Comparison of ENCODE assay signal across 8 cellular contexts in the genomic region with DNA sequence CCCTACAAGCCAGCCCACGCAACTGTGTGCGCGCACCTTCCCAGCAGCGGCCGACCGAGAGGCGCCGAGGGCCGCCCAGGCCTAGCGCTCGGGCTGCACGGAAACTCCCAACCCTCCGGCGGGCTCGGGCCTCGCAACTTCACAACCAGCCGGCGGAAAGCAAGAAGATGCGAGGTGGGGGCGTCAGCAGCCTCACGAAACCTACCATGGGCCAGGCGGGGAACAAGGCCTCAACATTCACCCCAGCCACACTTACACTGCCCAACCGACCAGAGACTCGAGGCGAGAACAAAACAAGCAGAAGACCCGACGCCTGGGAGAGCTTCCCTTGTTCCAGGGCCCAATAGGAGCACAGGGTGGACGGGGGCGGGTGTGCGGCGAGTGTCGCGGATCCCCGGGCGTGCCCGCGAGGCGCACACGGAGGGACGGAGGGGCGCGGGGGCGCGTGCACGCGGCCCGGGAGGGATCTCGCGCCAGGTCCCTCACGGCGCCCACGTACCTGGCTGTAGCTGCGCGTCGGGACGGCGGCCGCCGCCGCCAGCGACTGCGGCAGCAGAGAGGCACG. TPM values are rescaled to one million over a fixed set of nuclear protein-coding genes. Genes with fewer than 3 reads are reported as not detected.
A peak's percentile ranks its signal among the peaks of the same experiment; 100 is the strongest.
DNase-seq lines count a peak whose midpoint lies in the region; ATAC-seq, FAIRE-seq and TF ChIP-seq lines count a peak whose summit lies in the region.

No MANE protein-coding gene starts in this region.

- no peaks in the 10 kb centered on the region for H3K27me3 Mint-ChIP-seq in activated CD4-positive, alpha-beta T cell treated with anti-CD3 and anti-CD28 coated beads, Interleukin-2, amount 10 ng/mL, durations not matched to agents 7 days and 5 days

- no peaks in the 10 kb centered on the region for H3K27me3 ChIP-seq in HepG2 (ENCODE audit: control insufficient read depth in 1 of 2, insufficient read depth in 2 of 2, low read length in 2 of 2)

- H3K4me1 Mint-ChIP-seq in activated CD4-positive, alpha-beta T cell treated with anti-CD3 and anti-CD28 coated beads, Interleukin-2, amount 10 ng/mL, durations not matched to agents 7 days and 5 days = peaks cover 26% of the 10 kb centered on the region

- peaks cover 25% of the 10 kb centered on the region for H4K20me1 ChIP-seq in HepG2 (ENCODE audit: insufficient read depth, low read length)

- H3K27ac ChIP-seq in 22Rv1 (peak overlapping the region; percentile 91), coronary artery (peak overlapping the region; percentile 81 to 92), HepG2 (ENCODE audit: extremely low read length, insufficient read depth, low read length) (peak overlapping the region; percentile 75)

- H3K9me3 ChIP-seq in HepG2 (ENCODE audit: low read length) = no peaks in the 10 kb centered on the region

- H3K27ac Mint-ChIP-seq in activated CD4-positive, alpha-beta T cell treated with anti-CD3 and anti-CD28 coated beads, Interleukin-2, amount 10 ng/mL, durations not matched to agents 7 days and 5 days = peak overlapping the region; percentile 96

- peak; percentile 6 for DNase-seq in NCI-H2171 (lab: John Stamatoyannopoulos, UW)
- DNase-seq in activated CD4-positive, alpha-beta T cell treated with anti-CD3 and anti-CD28 coated beads, Interleukin-2, amount 10 ng/mL, durations not matched to agents 7 days and 5 days = peak; percentile 68
- peak; percentile 83 for DNase-seq in coronary artery (ENCODE audit: low spot score)
- peak; percentile 34 for DNase-seq in HepG2 (ENCODE audit: low spot score)
- DNase-seq in stimulated activated CD4-positive, alpha-beta T cell treated with anti-CD3 and anti-CD28 coated beads, Interleukin-2, amount 100 ng/mL, for 48 hours = peak; percentile 59

- POLR2A ChIA-PET in activated CD4-positive, alpha-beta T cell treated with anti-CD3 and anti-CD28 coated beads, Interleukin-2, amount 10 ng/mL, durations not matched to agents 7 days and 5 days (lab: Charles Lee) = no interaction called here
- POLR2A ChIA-PET in HepG2 (lab: Yijun Ruan, JAX) = interaction anchor here (0.7 to 1.8 kb wide), 8 partner anchors 10 to 154 kb away, joined by 3 to 9 read pairs (median 4); partner anchors contain the start of genes DCK and MOB1B

- no TSS peak for BruUV-seq in HepG2 (replicated peaks; lab: Mats Ljungman, UMichigan)

- peaks cover 2 to 11% of the 10 kb centered on the region in 2 experiments; a peak in 4 of 5 replicates for H3K36me3 ChIP-seq in HepG2 (replicated peaks in 1 of 2; ENCODE audit: control insufficient read depth in 1 of 2, insufficient read depth in 2 of 2, low read length in 2 of 2)

- H3K4me1 ChIP-seq in HepG2 (ENCODE audit: insufficient read depth, low read length) = peaks cover 31% of the 10 kb centered on the region

- peaks cover 35% of the 10 kb centered on the region for H3K79me2 ChIP-seq in HepG2 (ENCODE audit: insufficient read depth, low read length)

- CTCF ChIA-PET in activated CD4-positive, alpha-beta T cell treated with anti-CD3 and anti-CD28 coated beads, Interleukin-2, amount 10 ng/mL, durations not matched to agents 7 days and 5 days (lab: Charles Lee) = interaction anchor here (1.0 to 2.4 kb wide), 5 partner anchors 9 to 104 kb away, joined by 3 to 7 read pairs (median 4); partner anchors contain the start of gene MOB1B
- CTCF ChIA-PET in HepG2 (lab: Yijun Ruan, JAX; ENCODE audit: low intra/inter-chr PET ratio, low total read pairs) = no interaction called here

- peak overlapping the region; percentile 82 for H3K4me2 ChIP-seq in HepG2 (ENCODE audit: low read depth, low read length)

- 0% methylated on average over 9 of the region's 63 CpGs for WGBS in HepG2 (ENCODE audit: low lambda C conversion rate)

- ATAC-seq in GM18519 (IDR thresholded peaks at IDR 0.05; ENCODE audit: low FRiP score, unreplicated experiment) (peak; percentile 42), HG03039 (IDR thresholded peaks at IDR 0.05; ENCODE audit: unreplicated experiment) (peak; percentile 48), HepG2 (peak; percentile 74)

- TF ChIP-seq EP300 in HepG2 (IDR thresholded peaks at IDR 0.05; ENCODE audit: low read depth in 2 of 2, low read length in 2 of 2) (no peak), HepG2 (CRISPR knock-in tag; IDR thresholded peaks at IDR 0.05; ENCODE audit: borderline replicate concordance) (no peak)

- TF ChIP-seq CTCF in 22Rv1 (IDR thresholded peaks at IDR 0.05) (no peak), coronary artery (IDR thresholded peaks at IDR 0.05) (no peak), HepG2 (CRISPR knock-in tag; IDR thresholded peaks at IDR 0.05) (0 out of 2 replicates have a peak, but pooled peaks have one; percentile 3)

- H3K4me3 Mint-ChIP-seq in activated CD4-positive, alpha-beta T cell treated with anti-CD3 and anti-CD28 coated beads, Interleukin-2, amount 10 ng/mL, durations not matched to agents 7 days and 5 days = peak overlapping the region; percentile 94

- intact Hi-C loops in HepG2 (cut with micrococcal nuclease; ENCODE audit: unreplicated experiment) = loop anchor here (5.0 kb wide), 3 partner anchors 63 to 153 kb away; partner anchors contain the start of genes DCK and MOB1B

- no peaks in the 10 kb centered on the region for H3K9me3 Mint-ChIP-seq in activated CD4-positive, alpha-beta T cell treated with anti-CD3 and anti-CD28 coated beads, Interleukin-2, amount 10 ng/mL, durations not matched to agents 7 days and 5 days

- H2AFZ ChIP-seq in HepG2 (ENCODE audit: low read length) = no peak overlapping the region

- no peak for TF ChIP-seq RAD21 in HepG2 (CRISPR knock-in tag; IDR thresholded peaks at IDR 0.05)

- H3K36me3 Mint-ChIP-seq in activated CD4-positive, alpha-beta T cell treated with anti-CD3 and anti-CD28 coated beads, Interleukin-2, amount 10 ng/mL, durations not matched to agents 7 days and 5 days (ENCODE audit: low read depth) = peaks cover 20% of the 10 kb centered on the region

- peak overlapping the region; percentile 89 for H3K9ac ChIP-seq in HepG2 (ENCODE audit: insufficient read depth, low read depth, low read length)

- peak overlapping the region; percentile 94 for H3K4me3 ChIP-seq in coronary artery
- H3K4me3 ChIP-seq in HepG2 (replicated peaks in 1 of 3; ENCODE audit: insufficient read depth in 1 of 3, low read depth in 2 of 3, low read length in 3 of 3) = peak overlapping the region; percentile 88 to 91 (median 90)

- no peak for FAIRE-seq in HepG2 (lab: Jason Lieb, UNC)

- no peak; a peak in 2 of 4 replicates for TF ChIP-seq POLR2A in HepG2 (IDR thresholded peaks at IDR 0.05; ENCODE audit: insufficient read depth in 1 of 2, low read depth in 2 of 2, low read length in 2 of 2)

- in situ Hi-C loops in HepG2 (cut with HindIII; ENCODE audit: extremely low pct_ligation_motif_present, low pct_unique_long_range_greater_than_20kb) = no loop called here

TF ChIP-seq in HepG2, 621 proteins besides CTCF, POLR2A, EP300 and RAD21 (continues in another document):
- TF ChIP-seq SALL1 (CRISPR knock-in tag; IDR thresholded peaks at IDR 0.05) = peak; percentile 50; the same call in 1 of the 2 replicates
- TF ChIP-seq RBFOX2 (IDR thresholded peaks at IDR 0.05; ENCODE audit: low read depth, low read length) = peak; percentile 90
- 0 out of 2 replicates have a peak, but pooled peaks have one; percentile 71 for TF ChIP-seq ZNF678 (CRISPR knock-in tag; IDR thresholded peaks at IDR 0.05)
- 0 out of 2 replicates have a peak, but pooled peaks have one; percentile 35 for TF ChIP-seq MTF2 (CRISPR knock-in tag; IDR thresholded peaks at IDR 0.05; ENCODE audit: borderline replicate concordance)
- TF ChIP-seq ZZZ3 (CRISPR knock-in tag; IDR thresholded peaks at IDR 0.05; ENCODE audit: borderline replicate concordance) = peak; percentile 72; the same call in 1 of the 2 replicates
- 0 out of 2 replicates have a peak, but pooled peaks have one; percentile 14 for TF ChIP-seq BRF2 (CRISPR knock-in tag; IDR thresholded peaks at IDR 0.05)
- TF ChIP-seq XRCC5 (optimal IDR thresholded peaks at IDR 0.05; ENCODE audit: low read length) = peak; percentile 9
- peak in 1 of 2 experiments; percentile 30; a peak in 1 of 4 replicates for TF ChIP-seq KLF16 (CRISPR knock-in tag; IDR thresholded peaks at IDR 0.05)

RNA-seq across cellular contexts. Expression of gene GRSF1, which starts 0.6 kb away (rescaled TPM):
- total RNA-seq in activated CD4-positive, alpha-beta T cell treated with anti-CD3 and anti-CD28 coated beads, Interleukin-2, amount 10 ng/mL, durations not matched to agents 7 days and 5 days = 10 to 100 TPM; 65.2 to 76.8 TPM
- total RNA-seq in HepG2 (2016; rRNA removed; fragmentation: Illumina TruSeq; extraction: Trizol) = 103 and 129 TPM in 2 replicates
- 14.7 and 16.8 TPM in 2 replicates for total RNA-seq in HepG2 (2016; cell fraction: cytosol; rRNA removed; fragmentation: Illumina TruSeq; extraction: Trizol; ENCODE audit: low read depth)
- total RNA-seq in HepG2 (2016; cell fraction: insoluble cytoplasmic fraction; rRNA removed; fragmentation: Illumina TruSeq; extraction: Trizol) = 101 and 129 TPM in 2 replicates
- total RNA-seq in HepG2 (2016; cell fraction: membrane; rRNA removed; fragmentation: Illumina TruSeq; extraction: Trizol) = 43.8 and 46.7 TPM in 2 replicates
- total RNA-seq in HepG2 (2016; cell fraction: nucleus; rRNA removed; fragmentation: Illumina TruSeq; extraction: Trizol) = 46.5 and 52.3 TPM in 2 replicates
- 48.3 and 66.5 TPM in 2 replicates for polyA plus RNA-seq in HepG2 (2011; rRNA removed)
- 27.0 and 38.1 TPM in 2 replicates for polyA plus RNA-seq in HepG2 (2011; cell fraction: cytosol; rRNA removed)
- 17.7 and 23.5 TPM in 2 replicates for polyA plus RNA-seq in HepG2 (2011; cell fraction: nucleus; rRNA removed)
- 44.1 and 52.7 TPM in 2 replicates for polyA plus RNA-seq in HepG2 (2012)
- 10.1 and 11.7 TPM in 2 replicates for polyA plus RNA-seq in HepG2 (2016; cell fraction: cytosol; fragmentation: Illumina TruSeq; extraction: Trizol; ENCODE audit: low read depth)
- polyA plus RNA-seq in HepG2 (2016; cell fraction: insoluble cytoplasmic fraction; fragmentation: Illumina TruSeq; extraction: Trizol; ENCODE audit: low read depth) = 120 and 122 TPM in 2 replicates
- polyA plus RNA-seq in HepG2 (2016; cell fraction: membrane; fragmentation: Illumina TruSeq; extraction: Trizol; ENCODE audit: low read depth) = 23.5 and 26.4 TPM in 2 replicates
- 77.4 and 82.2 TPM in 2 replicates for polyA plus RNA-seq in HepG2 (2016; cell fraction: nucleus; fragmentation: Illumina TruSeq; extraction: Trizol; ENCODE audit: insufficient read depth, low read depth)
- 15.2 and 22.8 TPM in 2 replicates for polyA minus RNA-seq in HepG2 (2011; rRNA and poly(A)+ RNA removed; ENCODE audit: low replicate concordance)
- polyA minus RNA-seq in HepG2 (2011; cell fraction: cytosol; rRNA and poly(A)+ RNA removed) = 37.9 and 38.2 TPM in 2 replicates
- polyA minus RNA-seq in HepG2 (2011; cell fraction: nucleus; rRNA and poly(A)+ RNA removed) = 28.3 and 37.0 TPM in 2 replicates

Comparison
In these comparisons a context has a peak if more than half of its experiments do, and no peak if none do; other contexts are left out.
1. Peak in every context shown above with its lines: DNase-seq, ATAC-seq, H3K4me3 ChIP-seq and H3K27ac ChIP-seq.
2. DNase-seq: peak in every context shown above with its lines; median percentile 83 in coronary artery; 68 in activated CD4-positive, alpha-beta T cell treated with anti-CD3 and anti-CD28 coated beads, Interleukin-2, amount 10 ng/mL, durations not matched to agents 7 days and 5 days; 59 in stimulated activated CD4-positive, alpha-beta T cell treated with anti-CD3 and anti-CD28 coated beads, Interleukin-2, amount 100 ng/mL, for 48 hours; 34 in HepG2; 6 in NCI-H2171.